In genomic region chr3:29683306-29683993, GRCh38 we compare ENCODE assay signal across 8 cellular contexts.
A peak's percentile ranks its signal among the peaks of the same experiment; 100 is the strongest.
DNase-seq lines count a peak whose midpoint lies in the region; FAIRE-seq and TF ChIP-seq lines count a peak whose summit lies in the region.

No MANE protein-coding gene starts in this region.

- H3K4me1 ChIP-seq in right atrium auricular region = peaks cover 0 to 34% of the 10 kb centered on the region in 2 donors

- peak overlapping the region in 1 of 2 donors; percentile 3 for H3K4me3 ChIP-seq in right atrium auricular region

- no peaks in the 10 kb centered on the region for H3K27me3 ChIP-seq in right atrium auricular region

- H3K36me3 ChIP-seq in right atrium auricular region = no peaks in the 10 kb centered on the region

- peak; percentile 84 for FAIRE-seq in RCC 7860 (lab: Jason Lieb, UNC)

- H3K9me3 Mint-ChIP-seq in HFFc6 = no peaks in the 10 kb centered on the region

- H3K27ac ChIP-seq in right atrium auricular region = peak overlapping the region; percentile 77 to 80

- H3K27me3 Mint-ChIP-seq in HFFc6 (ENCODE audit: insufficient read depth) = no peaks in the 10 kb centered on the region

- H3K9me3 ChIP-seq in right atrium auricular region = no peaks in the 10 kb centered on the region

- no peak for TF ChIP-seq CTCF in HFFc6 (IDR thresholded peaks at IDR 0.05)
- no peak for TF ChIP-seq CTCF in right atrium auricular region (IDR thresholded peaks at IDR 0.05)

- DNase-seq in ELR (ENCODE audit: low read depth) (peak; percentile 52), HFFc6 (peak; percentile 45), RCC 7860 (ENCODE audit: low spot score) (peak; percentile 54), right atrium auricular region (ENCODE audit: low spot score) (no peak), NCI-H2081 treated with DMSO at 0.1 percent for 48 hours (lab: John Stamatoyannopoulos, UW) (no peak), 8988T (no peak)
- no peak for DNase-seq in activated CD4-positive, CD25-positive, alpha-beta regulatory T cell (lab: John Stamatoyannopoulos, UW)
- no peak for DNase-seq in stimulated activated CD4-positive, alpha-beta T cell treated with anti-CD3 and anti-CD28 coated beads, Interleukin-2, amount 100 ng/mL, for 48 hours

- H3K36me3 Mint-ChIP-seq in HFFc6 (ENCODE audit: low read depth) = peaks cover 11% of the 10 kb centered on the region; the same call in 1 of the 2 replicates

- peaks cover 48% of the 10 kb centered on the region for H3K4me1 Mint-ChIP-seq in HFFc6 (ENCODE audit: low read depth)

- H3K27ac Mint-ChIP-seq in HFFc6 = peak overlapping the region; percentile 87

- peak overlapping the region; percentile 57 for H3K4me3 Mint-ChIP-seq in HFFc6

Comparison
In these comparisons a context has a peak if more than half of its experiments do, and no peak if none do; other contexts are left out.
1. DNase-seq: peak in ELR (single experiment), HFFc6 (single experiment) and RCC 7860 (single experiment); none in right atrium auricular region (single experiment), activated CD4-positive, CD25-positive, alpha-beta regulatory T cell (0 of 4), NCI-H2081 treated with DMSO at 0.1 percent for 48 hours (single experiment), stimulated activated CD4-positive, alpha-beta T cell treated with anti-CD3 and anti-CD28 coated beads, Interleukin-2, amount 100 ng/mL, for 48 hours (0 of 2) and 8988T (single experiment).